Comparison of ENCODE assay signal across 8 cellular contexts in the genomic region with DNA sequence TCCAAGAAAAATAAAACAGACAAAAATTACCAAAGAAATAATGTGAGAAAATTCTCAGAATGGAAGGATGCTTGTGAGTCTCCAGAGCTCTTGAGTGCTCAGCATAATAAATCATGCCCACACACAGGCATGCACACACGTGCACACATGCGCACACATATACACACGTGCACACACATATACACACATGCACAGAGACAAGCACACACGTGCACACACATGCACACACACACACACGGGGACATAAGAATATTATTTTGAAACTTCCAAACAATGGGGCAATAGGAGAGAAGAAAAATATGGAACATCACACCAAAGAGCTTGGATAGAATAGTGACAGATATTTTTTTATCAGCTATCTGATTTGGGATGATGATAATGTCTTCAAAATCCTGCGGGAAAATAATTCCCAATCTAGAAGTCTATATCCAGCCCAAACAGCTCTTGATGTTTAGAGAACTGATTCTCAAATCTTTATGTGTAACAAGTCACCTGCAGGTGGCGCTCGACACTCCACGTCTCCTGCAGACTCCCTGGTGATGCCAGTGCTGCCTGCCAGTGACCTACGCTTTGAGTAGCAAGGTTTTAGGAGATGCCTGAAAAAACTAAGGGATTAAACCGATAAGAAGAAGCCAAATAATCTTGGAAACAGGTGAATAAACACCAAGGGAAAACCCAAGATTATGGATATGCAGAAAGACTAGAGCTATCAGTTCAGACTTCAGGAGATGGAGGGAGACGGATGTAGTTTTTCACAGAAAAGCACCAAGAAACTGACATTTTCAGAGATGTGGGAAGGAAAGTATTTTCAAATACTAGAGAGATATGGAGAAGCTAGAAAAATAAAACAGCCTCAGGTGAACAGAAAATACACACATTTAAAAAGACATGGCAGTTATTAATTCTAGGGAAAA.
DNase-seq lines count a peak whose midpoint lies in the region; ATAC-seq and TF ChIP-seq lines count a peak whose summit lies in the region.

No MANE protein-coding gene starts in this region.

- H3K36me3 Mint-ChIP-seq in activated T-helper 1 cell treated with anti-CD3 and anti-CD28 coated beads, Interleukin-12 subunit alpha, Interleukin-12 subunit beta, Interleukin-2, Interleukin-4 antibody, amounts not matched to agents 30 ng/mL and 10 ng/mL and 1 ng/mL, durations not matched to agents 14 hours and 24 hours and 36 hours (ENCODE audit: low read depth), result no peaks in the 10 kb centered on the region

- H3K27me3 Mint-ChIP-seq in activated T-helper 1 cell treated with anti-CD3 and anti-CD28 coated beads, Interleukin-12 subunit alpha, Interleukin-12 subunit beta, Interleukin-2, Interleukin-4 antibody, amounts not matched to agents 30 ng/mL and 10 ng/mL and 1 ng/mL, durations not matched to agents 14 hours and 24 hours and 36 hours (ENCODE audit: insufficient read depth), result peaks cover 5% of the 10 kb centered on the region

- H3K27me3 ChIP-seq in HL-60 (ENCODE audit: insufficient read depth, poor library complexity, severe bottlenecking) (no peaks in the 10 kb centered on the region), OCI-LY3 (ENCODE audit: low read depth, low read length) (peaks cover 4% of the 10 kb centered on the region; the same call in 1 of the 2 replicates), aorta (ENCODE audit: control insufficient read depth in 1 of 2, insufficient read depth in 2 of 2, low read length in 1 of 2) (no peaks in the 10 kb centered on the region)

- H3K9ac ChIP-seq in OCI-LY3 (ENCODE audit: low read length), result no peak overlapping the region

- no peak overlapping the region for H3K4me2 ChIP-seq in OCI-LY3 (ENCODE audit: low read length)

- WGBS in aorta, 2 donors, result 25 to 26% methylated on average over 12 of the region's 12 CpGs

- no peak overlapping the region for H3K27ac ChIP-seq in HL-60 (replicated peaks)
- H3K27ac ChIP-seq in OCI-LY3 (ENCODE audit: low read length), result no peak overlapping the region
- no peak overlapping the region for H3K27ac ChIP-seq in aorta (ENCODE audit: low read depth in 1 of 2, low read length in 2 of 2)

- no peak overlapping the region for H3K27ac Mint-ChIP-seq in activated T-helper 1 cell treated with anti-CD3 and anti-CD28 coated beads, Interleukin-12 subunit alpha, Interleukin-12 subunit beta, Interleukin-2, Interleukin-4 antibody, amounts not matched to agents 30 ng/mL and 10 ng/mL and 1 ng/mL, durations not matched to agents 14 hours and 24 hours and 36 hours

- H3K36me3 ChIP-seq in OCI-LY3 (replicated peaks; ENCODE audit: low read depth, low read length) (no peaks in the 10 kb centered on the region), aorta (ENCODE audit: control insufficient read depth in 1 of 2, insufficient read depth in 2 of 2, low read length in 1 of 2) (no peaks in the 10 kb centered on the region)

- no peak for ATAC-seq in aorta (ENCODE audit: low FRiP score)

- H3K4me3 Mint-ChIP-seq in activated T-helper 1 cell treated with anti-CD3 and anti-CD28 coated beads, Interleukin-12 subunit alpha, Interleukin-12 subunit beta, Interleukin-2, Interleukin-4 antibody, amounts not matched to agents 30 ng/mL and 10 ng/mL and 1 ng/mL, durations not matched to agents 14 hours and 24 hours and 36 hours, result no peak overlapping the region

- H4K20me1 ChIP-seq in OCI-LY3 (ENCODE audit: insufficient read depth, low read length), result no peaks in the 10 kb centered on the region

- no peak overlapping the region for H3K4me3 ChIP-seq in HL-60 (replicated peaks; ENCODE audit: insufficient read depth, low read length)
- no peak overlapping the region for H3K4me3 ChIP-seq in OCI-LY3 (ENCODE audit: low read length)
- H3K4me3 ChIP-seq in aorta (ENCODE audit: low read length in 2 of 2), result no peak overlapping the region

- H3K79me2 ChIP-seq in OCI-LY3 (ENCODE audit: low read length), result no peaks in the 10 kb centered on the region

- no peaks in the 10 kb centered on the region for H3K9me3 Mint-ChIP-seq in activated T-helper 1 cell treated with anti-CD3 and anti-CD28 coated beads, Interleukin-12 subunit alpha, Interleukin-12 subunit beta, Interleukin-2, Interleukin-4 antibody, amounts not matched to agents 30 ng/mL and 10 ng/mL and 1 ng/mL, durations not matched to agents 14 hours and 24 hours and 36 hours

- H3K9me3 ChIP-seq in OCI-LY3 (ENCODE audit: insufficient read depth, low read length), result no peaks in the 10 kb centered on the region
- H3K9me3 ChIP-seq in aorta (ENCODE audit: control insufficient read depth, low read length), result no peaks in the 10 kb centered on the region

- TF ChIP-seq CTCF in HL-60 (IDR thresholded peaks at IDR 0.05; ENCODE audit: insufficient read depth, low read length) (peak; percentile 67), OCI-LY3 (IDR thresholded peaks at IDR 0.05; ENCODE audit: low read depth, low read length) (peak; percentile 84)

- peak; percentile 88 for DNase-seq in Ammon's horn (ENCODE audit: low spot score)
- peak; percentile 6 for DNase-seq in GM19240 (ENCODE audit: insufficient read length, low spot score)
- peak; percentile 13 to 45 for DNase-seq in HL-60 (ENCODE audit: low read depth in 1 of 2, low spot score in 1 of 2)
- peak; percentile 22 for DNase-seq in activated T-helper 1 cell treated with anti-CD3 and anti-CD28 coated beads, Interleukin-12 subunit alpha, Interleukin-12 subunit beta, Interleukin-2, Interleukin-4 antibody, amounts not matched to agents 30 ng/mL and 10 ng/mL and 1 ng/mL, durations not matched to agents 14 hours and 24 hours and 36 hours (ENCODE audit: low spot score)
- peak; percentile 36 for DNase-seq in germinal center (ENCODE audit: low spot score)
- DNase-seq in pons (ENCODE audit: low spot score), result peak; percentile 67
- peak; percentile 84 to 92 for DNase-seq in aorta

- H2AFZ ChIP-seq in OCI-LY3 (ENCODE audit: low read depth, low read length), result no peak overlapping the region

- intact Hi-C loops in activated T-helper 1 cell treated with anti-CD3 and anti-CD28 coated beads, Interleukin-12 subunit alpha, Interleukin-12 subunit beta, Interleukin-2, Interleukin-4 antibody, amounts not matched to agents 30 ng/mL and 10 ng/mL and 1 ng/mL, durations not matched to agents 14 hours and 24 hours and 36 hours (cut with micrococcal nuclease), result no loop called here
- intact Hi-C loops in aorta (cut with DNase I), result loop anchor here (2.0 to 10.0 kb wide), 3 partner anchors 151 to 291 kb away; no protein-coding TSS in a partner anchor

- 0 out of 2 replicates have a peak, but pooled peaks cover 3% of the 10 kb centered on the region for H3K4me1 ChIP-seq in OCI-LY3 (ENCODE audit: low read length)
- H3K4me1 ChIP-seq in aorta (ENCODE audit: control insufficient read depth in 1 of 2, insufficient read depth in 2 of 2, low read length in 2 of 2), result no peaks in the 10 kb centered on the region

- no peaks in the 10 kb centered on the region for H3K4me1 Mint-ChIP-seq in activated T-helper 1 cell treated with anti-CD3 and anti-CD28 coated beads, Interleukin-12 subunit alpha, Interleukin-12 subunit beta, Interleukin-2, Interleukin-4 antibody, amounts not matched to agents 30 ng/mL and 10 ng/mL and 1 ng/mL, durations not matched to agents 14 hours and 24 hours and 36 hours (ENCODE audit: low read depth)

Comparison
In these comparisons a context has a peak if more than half of its experiments do, and no peak if none do; other contexts are left out.
1. DNase-seq: peak in every context shown above with its lines; median percentile 88 in Ammon's horn; 88 in aorta; 67 in pons; 36 in germinal center; 29 in HL-60; 22 in activated T-helper 1 cell treated with anti-CD3 and anti-CD28 coated beads, Interleukin-12 subunit alpha, Interleukin-12 subunit beta, Interleukin-2, Interleukin-4 antibody, amounts not matched to agents 30 ng/mL and 10 ng/mL and 1 ng/mL, durations not matched to agents 14 hours and 24 hours and 36 hours; 6 in GM19240.